8 cellular contexts compared by ENCODE assay signal in the genomic region with DNA sequence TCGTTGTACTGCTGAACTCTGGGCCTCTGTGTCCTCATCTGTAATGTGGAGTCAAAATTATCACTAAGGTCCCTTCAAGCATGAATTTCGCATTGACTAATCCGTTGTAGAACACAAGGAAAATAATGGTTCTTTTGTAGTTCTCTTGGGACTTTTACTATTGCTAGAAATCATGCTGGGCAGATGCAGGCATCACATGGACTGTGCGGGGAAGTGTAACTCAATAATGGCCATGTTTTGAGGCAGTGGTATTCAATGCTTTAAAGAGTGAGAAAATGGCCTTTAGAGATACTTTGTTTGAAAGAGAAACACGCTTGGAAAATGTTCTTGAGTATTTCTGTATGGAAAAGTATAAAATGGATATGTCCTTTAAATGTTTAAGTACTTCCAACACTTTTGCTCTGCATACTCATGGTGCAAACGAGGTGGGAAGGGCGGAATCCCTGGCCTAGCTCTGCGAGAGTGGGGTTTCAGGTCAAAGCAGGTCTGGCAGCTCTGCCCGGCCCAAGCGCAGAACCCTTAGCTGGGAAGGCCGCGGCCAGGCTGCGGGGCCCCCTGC.
DNase-seq lines count a peak whose midpoint lies in the region; ATAC-seq and TF ChIP-seq lines count a peak whose summit lies in the region.

No MANE protein-coding gene starts in this region.

- H3K4me3 ChIP-seq in H7 (ENCODE audit: insufficient read depth, low read depth, low read length) (peak overlapping the region; percentile 64), mucosa of stomach (ENCODE audit: low read length) (peak overlapping the region; percentile 34)

- peak overlapping the region; percentile 96 for H3K27ac ChIP-seq in caudate nucleus (ENCODE audit: low read depth, low read length)

- H3K36me3 ChIP-seq in H7 (replicated peaks; ENCODE audit: control insufficient read depth, insufficient read depth, low read length) (no peaks in the 10 kb centered on the region), mucosa of stomach (ENCODE audit: control insufficient read depth, insufficient read depth, low read length) (no peaks in the 10 kb centered on the region)

- no peaks in the 10 kb centered on the region for H3K9me3 ChIP-seq in mucosa of stomach (ENCODE audit: control insufficient read depth, low read length)

- peaks cover 12% of the 10 kb centered on the region for H3K27me3 ChIP-seq in H7 (ENCODE audit: control insufficient read depth, insufficient read depth, low read length)
- no peaks in the 10 kb centered on the region for H3K27me3 ChIP-seq in mucosa of stomach (ENCODE audit: control insufficient read depth, insufficient read depth, low read length)

- H3K4me1 ChIP-seq in mucosa of stomach (ENCODE audit: control insufficient read depth, insufficient read depth, low read length): peaks cover 8% of the 10 kb centered on the region

- DNase-seq in Ammon's horn (ENCODE audit: low spot score) (peak; percentile 76), H7 (no peak), caudate nucleus (lab: John Stamatoyannopoulos, UW) (peak in 27 of 61 donors; percentile 5 to 59 (median 26)), AG20443 (ENCODE audit: low spot score) (no peak), omental fat pad (ENCODE audit: low spot score) (no peak), DMS53 treated with DMSO at 0.1 percent for 48 hours (lab: John Stamatoyannopoulos, UW; ENCODE audit: unreplicated experiment) (no peak)
- DNase-seq in stimulated activated CD4-positive, alpha-beta T cell treated with anti-CD3 and anti-CD28 coated beads, Interleukin-2, amount 100 ng/mL, for 24 hours: no peak

- H3K9ac ChIP-seq in mucosa of stomach (ENCODE audit: low read length): peak overlapping the region; percentile 46

- TF ChIP-seq CTCF in omental fat pad (IDR thresholded peaks at IDR 0.05): no peak

- no peak for ATAC-seq in omental fat pad (ENCODE audit: low FRiP score)
